ENCODE assay signal across 16 cellular contexts in genomic region chr3:121988146-121988545, GRCh38. TPM values are rescaled to one million over a fixed set of nuclear protein-coding genes. Genes with fewer than 3 reads are reported as not detected.
DNase-seq lines count a peak whose midpoint lies in the region; TF ChIP-seq lines count a peak whose summit lies in the region.
"Had no signal": no experiment of that assay in that cellular context is flagged by ENCODE, and none has a peak within 500 bp of the region (broad histone marks: within the 10 kb centered on the region; RNA-seq: fewer than 3 reads in every experiment).

No MANE protein-coding gene starts in this region.

- peaks cover 2% of the 10 kb centered on the region for H3K36me3 Mint-ChIP-seq in activated CD4-positive, alpha-beta T cell treated with anti-CD3 and anti-CD28 coated beads, Interleukin-2, amount 10 ng/mL, durations not matched to agents 24 days and 14 days (ENCODE audit: low read depth)
- no peaks in the 10 kb centered on the region for H3K36me3 Mint-ChIP-seq in dendritic cell treated with granulocyte-macrophage colony-stimulating factor and Interleukin-4, amounts not matched to agents 40 ng/mL and 50 ng/mL, for 4 days (ENCODE audit: low read depth)
- H3K36me3 Mint-ChIP-seq in progenitor cell of endocrine pancreas (ENCODE audit: insufficient read depth): peaks cover 13% of the 10 kb centered on the region

- in situ Hi-C loops in GM13977 (cut with MboI; ENCODE audit: low pct_unique_long_range_greater_than_20kb, low sequenced_read_pairs, unreplicated experiment): no loop called here

- H3K27ac ChIP-seq in thyroid gland: no peak overlapping the region
- H3K27ac ChIP-seq: KMS-11 had no signal

- H3K27ac Mint-ChIP-seq in activated CD4-positive, alpha-beta T cell treated with anti-CD3 and anti-CD28 coated beads, Interleukin-2, amount 10 ng/mL, durations not matched to agents 24 days and 14 days: peak overlapping the region; percentile 48
- H3K27ac Mint-ChIP-seq in dendritic cell treated with granulocyte-macrophage colony-stimulating factor and Interleukin-4, amounts not matched to agents 40 ng/mL and 50 ng/mL, for 4 days: peak overlapping the region; percentile 12
- H3K27ac Mint-ChIP-seq in progenitor cell of endocrine pancreas: no peak overlapping the region

- H3K9me3 ChIP-seq in thyroid gland: no peaks in the 10 kb centered on the region

- H3K4me1 ChIP-seq in thyroid gland: peaks cover 8 to 12% of the 10 kb centered on the region in 2 donors

- H3K4me3 Mint-ChIP-seq in activated CD4-positive, alpha-beta T cell treated with anti-CD3 and anti-CD28 coated beads, Interleukin-2, amount 10 ng/mL, durations not matched to agents 24 days and 14 days: no peak overlapping the region
- H3K4me3 Mint-ChIP-seq in dendritic cell treated with granulocyte-macrophage colony-stimulating factor and Interleukin-4, amounts not matched to agents 40 ng/mL and 50 ng/mL, for 4 days: no peak overlapping the region
- H3K4me3 Mint-ChIP-seq in progenitor cell of endocrine pancreas (ENCODE audit: low read depth): no peak overlapping the region

- 77 to 87% methylated on average over 2 of the region's 2 CpGs for WGBS in thyroid gland, 2 donors

- peaks cover 2% of the 10 kb centered on the region for H3K27me3 Mint-ChIP-seq in activated CD4-positive, alpha-beta T cell treated with anti-CD3 and anti-CD28 coated beads, Interleukin-2, amount 10 ng/mL, durations not matched to agents 24 days and 14 days
- H3K27me3 Mint-ChIP-seq in dendritic cell treated with granulocyte-macrophage colony-stimulating factor and Interleukin-4, amounts not matched to agents 40 ng/mL and 50 ng/mL, for 4 days: no peaks in the 10 kb centered on the region
- H3K27me3 Mint-ChIP-seq in progenitor cell of endocrine pancreas: peaks cover 6% of the 10 kb centered on the region

- H3K9me3 Mint-ChIP-seq in activated CD4-positive, alpha-beta T cell treated with anti-CD3 and anti-CD28 coated beads, Interleukin-2, amount 10 ng/mL, durations not matched to agents 24 days and 14 days: peaks cover 14% of the 10 kb centered on the region
- H3K9me3 Mint-ChIP-seq in dendritic cell treated with granulocyte-macrophage colony-stimulating factor and Interleukin-4, amounts not matched to agents 40 ng/mL and 50 ng/mL, for 4 days: peaks cover 16% of the 10 kb centered on the region
- H3K9me3 Mint-ChIP-seq in progenitor cell of endocrine pancreas (ENCODE audit: low read depth): peaks cover 20% of the 10 kb centered on the region

- TF ChIP-seq CTCF in GM13977 (IDR thresholded peaks at IDR 0.05; ENCODE audit: extremely low read depth, insufficient read depth, missing control alignments) (no peak), progenitor cell of endocrine pancreas (IDR thresholded peaks at IDR 0.05; ENCODE audit: unreplicated experiment) (no peak), thyroid gland (IDR thresholded peaks at IDR 0.05) (no peak)

- intact Hi-C loops in activated CD4-positive, alpha-beta T cell treated with anti-CD3 and anti-CD28 coated beads, Interleukin-2, amount 10 ng/mL, durations not matched to agents 24 days and 14 days (cut with micrococcal nuclease): no loop called here
- intact Hi-C loops in dendritic cell treated with granulocyte-macrophage colony-stimulating factor and Interleukin-4, amounts not matched to agents 40 ng/mL and 50 ng/mL, for 4 days (cut with micrococcal nuclease): loop anchor here (10.0 kb wide), 1 partner anchor 103 kb away; no protein-coding TSS in a partner anchor
- intact Hi-C loops in thyroid gland (cut with DNase I): no loop called here

- no peaks in the 10 kb centered on the region for H3K27me3 ChIP-seq in thyroid gland

- H3K36me3 ChIP-seq in thyroid gland: peaks cover 0 to 1% of the 10 kb centered on the region in 2 donors

- TF ChIP-seq POLR2A in thyroid gland (IDR thresholded peaks at IDR 0.05): no peak

- peak; percentile 57 for DNase-seq in activated CD4-positive, alpha-beta T cell treated with anti-CD3 and anti-CD28 coated beads, Interleukin-2, amount 10 ng/mL, durations not matched to agents 24 days and 14 days
- DNase-seq in activated CD4-positive, alpha-beta T cell treated with anti-CD3 and anti-CD28 coated beads for 48 hours: no peak
- DNase-seq in stimulated activated CD4-positive, alpha-beta T cell treated with anti-CD3 and anti-CD28 coated beads, Interleukin-1b, Interleukin-23, amount 100 ng/mL, for 48 hours: peak; percentile 28
- DNase-seq in stimulated activated CD4-positive, alpha-beta T cell treated with anti-CD3 and anti-CD28 coated beads, Interleukin-2, amount 100 ng/mL, for 24 hours: no peak
- DNase-seq in GM13977 (ENCODE audit: low spot score) (no peak), progenitor cell of endocrine pancreas (ENCODE audit: low spot score, unreplicated experiment) (no peak), thyroid gland (no peak)
- DNase-seq: COR-L47, DMS153, H7, NCI-H1417 treated with DMSO at 0.1 percent for 48 hours, NCI-H2029, NCI-H510A treated with DMSO at 0.1 percent for 48 hours had no signal

- H3K4me1 Mint-ChIP-seq in activated CD4-positive, alpha-beta T cell treated with anti-CD3 and anti-CD28 coated beads, Interleukin-2, amount 10 ng/mL, durations not matched to agents 24 days and 14 days: peaks cover 9% of the 10 kb centered on the region
- peaks cover 31% of the 10 kb centered on the region for H3K4me1 Mint-ChIP-seq in dendritic cell treated with granulocyte-macrophage colony-stimulating factor and Interleukin-4, amounts not matched to agents 40 ng/mL and 50 ng/mL, for 4 days (ENCODE audit: low read depth)
- peaks cover 5% of the 10 kb centered on the region for H3K4me1 Mint-ChIP-seq in progenitor cell of endocrine pancreas (ENCODE audit: low read depth)

- H3K4me3 ChIP-seq in thyroid gland (replicated peaks in 1 of 3): no peak overlapping the region

RNA-seq across cellular contexts. Expression of gene ILDR1, which starts 33.9 kb away (rescaled TPM):
- total RNA-seq in activated CD4-positive, alpha-beta T cell treated with anti-CD3 and anti-CD28 coated beads, Interleukin-2, amount 10 ng/mL, durations not matched to agents 24 days and 14 days: 0.16 and 0.17 TPM in 2 replicates
- 5.0 and 5.4 TPM in 2 replicates for total RNA-seq in progenitor cell of endocrine pancreas
- total RNA-seq in thyroid gland: 10 to 100 TPM in 2 of 4 donors, 1 to 10 TPM in 2; 4.3 to 12.0 (median 8.7) TPM
- total RNA-seq: A172 had no signal

Comparison
In these comparisons a context has a peak if more than half of its experiments do, and no peak if none do; other contexts are left out.
1. DNase-seq: peak in activated CD4-positive, alpha-beta T cell treated with anti-CD3 and anti-CD28 coated beads, Interleukin-2, amount 10 ng/mL, durations not matched to agents 24 days and 14 days (single experiment) and stimulated activated CD4-positive, alpha-beta T cell treated with anti-CD3 and anti-CD28 coated beads, Interleukin-1b, Interleukin-23, amount 100 ng/mL, for 48 hours (single experiment); none in activated CD4-positive, alpha-beta T cell treated with anti-CD3 and anti-CD28 coated beads for 48 hours (single experiment), stimulated activated CD4-positive, alpha-beta T cell treated with anti-CD3 and anti-CD28 coated beads, Interleukin-2, amount 100 ng/mL, for 24 hours (0 of 2), GM13977 (single experiment), progenitor cell of endocrine pancreas (single experiment) and thyroid gland (0 of 2).